In the genomic region with DNA sequence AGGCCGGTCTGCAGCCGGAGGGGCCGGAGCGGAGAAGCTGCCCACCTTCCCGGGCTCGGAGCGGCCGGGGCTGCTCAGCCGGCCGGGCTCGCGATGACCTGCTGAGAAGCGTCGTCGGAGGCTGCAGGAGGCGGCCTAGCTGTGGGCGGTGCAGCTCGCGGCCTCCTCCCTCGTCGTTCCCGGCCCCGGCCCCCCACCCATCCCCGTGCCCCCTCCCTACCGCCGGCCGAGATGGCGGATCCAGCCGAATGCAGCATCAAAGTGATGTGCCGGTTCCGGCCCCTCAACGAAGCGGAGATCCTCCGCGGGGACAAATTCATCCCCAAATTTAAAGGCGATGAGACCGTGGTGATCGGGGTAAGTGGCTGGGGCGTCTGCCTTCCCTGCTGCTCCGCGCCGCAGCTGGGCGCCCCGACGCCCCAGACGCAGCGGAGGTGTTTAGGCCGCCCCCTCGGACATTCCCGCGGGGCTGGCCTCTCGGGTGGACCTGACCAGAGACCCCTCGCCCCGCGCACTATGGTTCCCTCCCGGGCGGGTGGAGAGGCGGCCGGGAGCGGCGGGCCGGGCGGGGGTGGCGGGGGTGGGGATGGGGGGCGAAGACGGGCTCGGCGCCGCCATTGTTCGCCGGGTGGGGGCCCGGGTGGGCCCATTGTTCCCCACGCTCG, we compare ENCODE assay signal across 8 cellular contexts. TPM values are rescaled to one million over a fixed set of nuclear protein-coding genes. Genes with fewer than 3 reads are reported as not detected.
DNase-seq lines count a peak whose midpoint lies in the region; ATAC-seq and TF ChIP-seq lines count a peak whose summit lies in the region.

No MANE protein-coding gene starts in this region.

- H3K9ac ChIP-seq in MM.1S (ENCODE audit: low read length), result no peak overlapping the region

- H3K9me3 ChIP-seq in MM.1S (replicated peaks; ENCODE audit: insufficient read depth, low read length), result no peaks in the 10 kb centered on the region

- TF ChIP-seq CTCF in MM.1S (IDR thresholded peaks at IDR 0.05; ENCODE audit: low read length), result no peak
- TF ChIP-seq CTCF in omental fat pad (IDR thresholded peaks at IDR 0.05), result no peak

- peak; percentile 5 to 10 for ATAC-seq in activated CD4-positive, CD25-positive, alpha-beta regulatory T cell treated with anti-CD3 and anti-CD28 coated beads, Interleukin-2, amount 50 U/mL, for 24 hours
- peak; percentile 17 for ATAC-seq in GM21825 (IDR thresholded peaks at IDR 0.05; ENCODE audit: unreplicated experiment)
- peak; percentile 37 for ATAC-seq in omental fat pad (ENCODE audit: low FRiP score)

- H2AFZ ChIP-seq in MM.1S (ENCODE audit: low read length), result no peak overlapping the region

- H3K27ac ChIP-seq in MM.1S (ENCODE audit: low read length) (no peak overlapping the region), cingulate gyrus (ENCODE audit: low read depth, low read length) (peak overlapping the region; percentile 80)

- no peak overlapping the region for H3K4me3 ChIP-seq in MM.1S (ENCODE audit: low read length)

- no peak for DNase-seq in activated CD4-positive, CD25-positive, alpha-beta regulatory T cell (lab: John Stamatoyannopoulos, UW)
- DNase-seq in MM.1S, result no peak
- no peak for DNase-seq in omental fat pad (ENCODE audit: low spot score)
- DNase-seq in HuH-7.5 (ENCODE audit: low spot score), result no peak
- no peak for DNase-seq in NCI-H2107 (lab: John Stamatoyannopoulos, UW)

- no peaks in the 10 kb centered on the region for H3K4me1 ChIP-seq in MM.1S (ENCODE audit: low read length)

- H3K36me3 ChIP-seq in MM.1S (replicated peaks; ENCODE audit: insufficient read depth, low read length), result no peaks in the 10 kb centered on the region

- H4K20me1 ChIP-seq in MM.1S (ENCODE audit: insufficient read depth, low read length), result no peaks in the 10 kb centered on the region

- no peaks in the 10 kb centered on the region for H3K27me3 ChIP-seq in MM.1S (replicated peaks; ENCODE audit: insufficient read depth, low read length)

- no peaks in the 10 kb centered on the region for H3K79me2 ChIP-seq in MM.1S (ENCODE audit: low read length)

- H3K4me2 ChIP-seq in MM.1S (ENCODE audit: low read depth, low read length), result peak overlapping the region; percentile 24; the same call in 1 of the 2 replicates

- H3K9me2 ChIP-seq in MM.1S (replicated peaks; ENCODE audit: insufficient read depth, low read length), result no peaks in the 10 kb centered on the region

- H3F3A ChIP-seq in MM.1S (ENCODE audit: insufficient read depth, low read length), result no peaks in the 10 kb centered on the region

RNA-seq across cellular contexts. Expression of a gene that starts 0.5 kb away (rescaled TPM):
- total RNA-seq in omental fat pad, result 1 to 10 TPM in 3 of 4 donors, under 1 TPM in 1; 0.88 to 4.5 (median 2.4) TPM
